In the genomic region with DNA sequence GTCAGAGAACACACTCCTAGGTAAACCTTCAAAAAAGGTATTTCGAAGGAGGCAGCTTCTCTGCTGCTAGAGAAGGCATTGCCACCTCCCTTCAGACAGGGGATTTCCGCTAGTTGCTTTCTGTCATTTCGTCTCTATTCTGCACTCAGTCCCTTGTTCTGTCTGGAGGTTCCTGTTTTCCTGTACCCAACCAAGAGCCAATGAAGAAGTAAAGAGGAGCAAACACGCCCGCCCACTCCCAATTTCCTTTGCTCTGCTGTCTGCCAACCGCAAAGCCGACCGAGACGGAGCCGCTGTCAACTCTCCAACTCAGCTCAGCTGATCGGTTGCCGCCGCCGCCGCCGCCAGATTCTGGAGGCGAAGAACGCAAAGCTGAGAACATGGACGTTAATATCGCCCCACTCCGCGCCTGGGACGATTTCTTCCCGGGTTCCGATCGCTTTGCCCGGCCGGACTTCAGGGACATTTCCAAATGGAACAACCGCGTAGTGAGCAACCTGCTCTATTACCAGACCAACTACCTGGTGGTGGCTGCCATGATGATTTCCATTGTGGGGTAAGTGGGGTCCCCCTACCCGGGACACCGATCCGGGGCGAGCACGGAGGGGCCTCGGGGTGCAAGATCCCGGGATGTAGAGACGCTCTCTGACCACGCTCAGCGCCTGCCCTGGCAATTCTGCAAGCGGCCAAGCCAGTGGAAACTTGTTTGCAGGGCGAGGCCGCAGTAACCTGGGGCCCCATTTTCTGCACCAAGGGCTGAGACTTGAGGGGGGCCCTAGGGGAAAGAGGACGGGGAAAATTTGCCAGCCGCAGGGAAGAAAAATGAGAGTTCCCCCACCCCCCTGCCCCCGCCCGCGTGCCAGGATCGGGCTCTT, we compare ENCODE assay signal across 8 cellular contexts. TPM values are rescaled to one million over a fixed set of nuclear protein-coding genes. Genes with fewer than 3 reads are reported as not detected.
DNase-seq lines count a peak whose midpoint lies in the region; ATAC-seq and TF ChIP-seq lines count a peak whose summit lies in the region.

A gene with protein sequence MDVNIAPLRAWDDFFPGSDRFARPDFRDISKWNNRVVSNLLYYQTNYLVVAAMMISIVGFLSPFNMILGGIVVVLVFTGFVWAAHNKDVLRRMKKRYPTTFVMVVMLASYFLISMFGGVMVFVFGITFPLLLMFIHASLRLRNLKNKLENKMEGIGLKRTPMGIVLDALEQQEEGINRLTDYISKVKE (plus strand): TSS at position 270 of the 875 bp plus-strand sequence. CDS start 111 bp downstream, at position 381.

- no TSS peak for BruUV-seq in PC-9 (replicated peaks; lab: Mats Ljungman, UMichigan)

- H3K27me3 ChIP-seq in PC-9 (ENCODE audit: insufficient read depth, low read depth) = no peaks in the 10 kb centered on the region
- no peaks in the 10 kb centered on the region for H3K27me3 ChIP-seq in mucosa of stomach (ENCODE audit: control insufficient read depth, insufficient read depth, low read length)

- peak within 1 kb of the TSS; percentile 74 for H3K4me3 ChIP-seq in PC-9
- H3K4me3 ChIP-seq in mucosa of stomach (ENCODE audit: low read length) = peak within 1 kb of the TSS; percentile 83

- H3K79me2 ChIP-seq in PC-9 (ENCODE audit: low read depth) = peaks cover 35% of the 10 kb centered on the region

- POLR2A ChIA-PET in PC-9 (lab: Charles Lee; ENCODE audit: unreplicated experiment) = interaction anchor here (2.0 kb wide), 1 partner anchor 33 kb away, joined by 4 read pairs; a partner anchor contains a TSS

- H4K20me1 ChIP-seq in PC-9 (ENCODE audit: insufficient read depth) = no peaks in the 10 kb centered on the region

- CTCF ChIA-PET in PC-9 (lab: Charles Lee) = interaction anchor here (0.7 kb wide), 1 partner anchor 32 kb away, joined by 7 read pairs; no protein-coding TSS in a partner anchor

- intact Hi-C loops in PC-9 (cut with micrococcal nuclease; ENCODE audit: unreplicated experiment) = loop anchor here (1.0 to 10.0 kb wide), 4 partner anchors 32 to 150 kb away; a partner anchor contains a TSS

- peak; percentile 64 for TF ChIP-seq POLR2A in erythroblast (IDR thresholded peaks at IDR 0.05; ENCODE audit: low read length)

- ATAC-seq in GM21447 (IDR thresholded peaks at IDR 0.05; ENCODE audit: unreplicated experiment) = peak; percentile 49

- peaks cover 44% of the 10 kb centered on the region for H3F3A ChIP-seq in PC-9 (ENCODE audit: insufficient read depth, low read depth)

- no peak for TF ChIP-seq CTCF in PC-9 (conservative IDR thresholded peaks at IDR 0.05)

- H3K9ac ChIP-seq in mucosa of stomach (ENCODE audit: low read length) = peak within 1 kb of the TSS; percentile 94

- H3K4me1 ChIP-seq in PC-9 (replicated peaks; ENCODE audit: insufficient read depth) = peaks cover 78% of the 10 kb centered on the region
- H3K4me1 ChIP-seq in mucosa of stomach (ENCODE audit: control insufficient read depth, insufficient read depth, low read length) = peaks cover 43% of the 10 kb centered on the region

- peak; percentile 84 for DNase-seq in D341Med (ENCODE audit: low spot score)
- DNase-seq in HuH-7 (ENCODE audit: low spot score) = peak; percentile 39
- peak; percentile 74 to 81 for DNase-seq in PC-9
- peak; percentile 87 for DNase-seq in activated T-cell treated with anti-CD3 and anti-CD28 coated beads, Interleukin-2, amount 50 U/mL, for 1 hour
- DNase-seq in erythroblast (lab: John Stamatoyannopoulos, UW) = peak; percentile 94
- peak; percentile 75 to 80 for DNase-seq in stimulated activated CD8-positive, alpha-beta memory T cell treated with anti-CD3 and anti-CD28 coated beads, Interleukin-7, amount 100 ng/mL, for 1 hour (ENCODE audit: low read depth in 2 of 2)

- peak within 1 kb of the TSS; percentile 94 for H3K27ac ChIP-seq in PC-9

- no peaks in the 10 kb centered on the region for H3K9me2 ChIP-seq in PC-9 (ENCODE audit: insufficient read depth)

- H3K36me3 ChIP-seq in PC-9 (ENCODE audit: low read depth) (0 out of 2 replicates have a peak, but pooled peaks cover 4% of the 10 kb centered on the region), mucosa of stomach (ENCODE audit: control insufficient read depth, insufficient read depth, low read length) (no peaks in the 10 kb centered on the region)

- H3K9me3 ChIP-seq in PC-9 (ENCODE audit: insufficient read depth, low read depth) (no peaks in the 10 kb centered on the region), mucosa of stomach (ENCODE audit: control insufficient read depth, low read length) (no peaks in the 10 kb centered on the region)

- peak within 1 kb of the TSS; percentile 79 for H2AFZ ChIP-seq in PC-9

- peak within 1 kb of the TSS; percentile 99 for H3K4me2 ChIP-seq in PC-9

RNA-seq across cellular contexts. Expression of the gene that starts here (rescaled TPM):
- total RNA-seq in PC-9 (2021) = 35.6 and 45.7 TPM in 2 replicates

Comparison
In these comparisons a context has a peak if more than half of its experiments do, and no peak if none do; other contexts are left out.
1. Peak in every context shown above with its lines: DNase-seq, ATAC-seq, H3K4me3 ChIP-seq and H3K27ac ChIP-seq.
2. DNase-seq: peak in every context shown above with its lines; median percentile 94 in erythroblast; 87 in activated T-cell treated with anti-CD3 and anti-CD28 coated beads, Interleukin-2, amount 50 U/mL, for 1 hour; 84 in D341Med; 78 in PC-9; 78 in stimulated activated CD8-positive, alpha-beta memory T cell treated with anti-CD3 and anti-CD28 coated beads, Interleukin-7, amount 100 ng/mL, for 1 hour; 39 in HuH-7.